17 cellular contexts compared by ENCODE assay signal in the genomic region with DNA sequence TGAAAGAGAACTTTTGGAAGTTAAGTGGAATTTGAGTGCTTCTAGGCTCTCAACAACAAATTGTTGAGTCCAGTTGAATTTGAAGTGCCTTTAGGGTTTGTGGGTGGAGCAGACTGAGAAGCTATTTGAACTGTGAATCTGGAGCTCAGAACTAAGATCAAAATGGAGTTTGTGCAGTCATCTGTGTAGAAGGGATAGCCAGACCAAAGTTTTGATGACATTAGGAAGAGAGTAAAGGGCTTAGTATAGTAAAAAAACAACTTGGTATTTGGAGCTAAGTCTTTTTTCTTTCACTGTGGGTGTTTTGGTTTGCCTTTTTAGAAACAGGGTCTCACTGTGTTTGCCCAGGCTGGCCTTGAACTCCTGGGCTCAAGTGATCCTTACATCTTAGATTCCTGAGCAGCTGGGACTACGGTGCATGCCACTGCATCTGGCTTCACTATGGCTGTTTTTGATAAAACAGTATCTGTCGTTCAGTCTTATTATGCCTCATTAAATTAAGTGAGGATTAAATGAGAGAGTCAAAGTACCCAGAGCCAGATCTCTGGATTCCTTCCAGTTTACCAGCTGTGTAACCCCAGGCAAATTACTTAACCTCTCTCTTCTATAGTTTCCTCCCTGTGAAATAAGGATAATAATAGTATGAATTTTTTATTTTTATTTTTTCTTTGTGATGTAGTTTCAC. TPM values are rescaled to one million over a fixed set of nuclear protein-coding genes. Genes with fewer than 3 reads are reported as not detected.
DNase-seq lines count a peak whose midpoint lies in the region; ATAC-seq and TF ChIP-seq lines count a peak whose summit lies in the region.
"Had no signal": no experiment of that assay in that cellular context is flagged by ENCODE, and none has a peak within 500 bp of the region (broad histone marks: within the 10 kb centered on the region; RNA-seq: fewer than 3 reads in every experiment).

No MANE protein-coding gene starts in this region.

- peaks cover 79% of the 10 kb centered on the region for H3K79me2 ChIP-seq in GM23338 (replicated peaks; ENCODE audit: insufficient read depth)

- CTCF ChIA-PET in activated CD4-positive, alpha-beta T cell treated with anti-CD3 and anti-CD28 coated beads, Interleukin-2, amount 10 ng/mL, durations not matched to agents 7 days and 5 days (lab: Charles Lee), result interaction anchor here (0.6 to 1.5 kb wide), 3 partner anchors 8 to 59 kb away, joined by 3 to 7 read pairs (median 3); no protein-coding TSS in a partner anchor
- CTCF ChIA-PET in WTC11 (lab: Charles Lee), result interaction anchor here (0.6 to 1.4 kb wide), 5 partner anchors 63 to 223 kb away, joined by 3 to 7 read pairs (median 4); no protein-coding TSS in a partner anchor

- no peaks in the 10 kb centered on the region for H3K9me2 ChIP-seq in GM23338 (ENCODE audit: insufficient read depth)

- no peak overlapping the region for H3K4me3 Mint-ChIP-seq in activated CD4-positive, alpha-beta T cell treated with anti-CD3 and anti-CD28 coated beads, Interleukin-2, amount 10 ng/mL, durations not matched to agents 7 days and 5 days
- no peak overlapping the region for H3K4me3 Mint-ChIP-seq in GM23338
- H3K4me3 Mint-ChIP-seq in WTC11, result no peak overlapping the region
- no peak overlapping the region for H3K4me3 Mint-ChIP-seq in nephron progenitor cell

- H3K27ac Mint-ChIP-seq in activated CD4-positive, alpha-beta T cell treated with anti-CD3 and anti-CD28 coated beads, Interleukin-2, amount 10 ng/mL, durations not matched to agents 7 days and 5 days, result peak overlapping the region; percentile 60
- H3K27ac Mint-ChIP-seq in GM23338, result no peak overlapping the region
- peak overlapping the region; percentile 39 for H3K27ac Mint-ChIP-seq in WTC11
- H3K27ac Mint-ChIP-seq in nephron progenitor cell, result peak overlapping the region; percentile 4

- peaks cover 36% of the 10 kb centered on the region for H3K36me3 Mint-ChIP-seq in activated CD4-positive, alpha-beta T cell treated with anti-CD3 and anti-CD28 coated beads, Interleukin-2, amount 10 ng/mL, durations not matched to agents 7 days and 5 days (ENCODE audit: low read depth)
- peaks cover 8% of the 10 kb centered on the region; the same call in 2 of the 3 replicates for H3K36me3 Mint-ChIP-seq in GM23338 (ENCODE audit: low read depth)
- H3K36me3 Mint-ChIP-seq in WTC11, result no peaks in the 10 kb centered on the region; the same call in none of the 2 replicates
- H3K36me3 Mint-ChIP-seq in nephron progenitor cell (ENCODE audit: low read depth), result peaks cover 38% of the 10 kb centered on the region

- no peak for DNase-seq in activated CD4-positive, alpha-beta T cell treated with anti-CD3 and anti-CD28 coated beads, Interleukin-2, amount 10 ng/mL, durations not matched to agents 7 days and 5 days
- DNase-seq in activated CD4-positive, alpha-beta T cell treated with anti-CD3 and anti-CD28 coated beads for 4 hours, result no peak
- DNase-seq in GM23338 (ENCODE audit: low spot score) (no peak), WTC11 (ENCODE audit: low spot score) (no peak), nephron progenitor cell (no peak), inferior parietal cortex (ENCODE audit: extremely low spot score) (no peak), iPS-NIHi7 (ENCODE audit: extremely low spot score) (no peak)
- DNase-seq: activated CD4-positive, alpha-beta T cell treated with anti-CD3 and anti-CD28 coated beads for 48 hours; activated gamma-delta T cell treated with Interleukin-2 at 50 U/mL for 16 hours; effector memory CD4-positive, alpha-beta T cell; left ventricle myocardium superior; NCI-H1694 treated with DMSO at 0.1 percent for 48 hours; NCI-H69; RPMI8226; testis had no signal

- peaks cover 55% of the 10 kb centered on the region for H3K4me1 Mint-ChIP-seq in activated CD4-positive, alpha-beta T cell treated with anti-CD3 and anti-CD28 coated beads, Interleukin-2, amount 10 ng/mL, durations not matched to agents 7 days and 5 days
- H3K4me1 Mint-ChIP-seq in GM23338 (no peaks in the 10 kb centered on the region), WTC11 (peaks cover 5% of the 10 kb centered on the region; the same call in 1 of the 2 replicates), nephron progenitor cell (peaks cover 40% of the 10 kb centered on the region)

- no peaks in the 10 kb centered on the region for H3K27me3 Mint-ChIP-seq in activated CD4-positive, alpha-beta T cell treated with anti-CD3 and anti-CD28 coated beads, Interleukin-2, amount 10 ng/mL, durations not matched to agents 7 days and 5 days
- H3K27me3 Mint-ChIP-seq in GM23338 (ENCODE audit: insufficient read depth, low read depth, poor library complexity) (peaks cover 9% of the 10 kb centered on the region), WTC11 (ENCODE audit: low read depth) (no peaks in the 10 kb centered on the region), nephron progenitor cell (ENCODE audit: low read depth, poor library complexity) (no peaks in the 10 kb centered on the region)

- H3K9me3 Mint-ChIP-seq in activated CD4-positive, alpha-beta T cell treated with anti-CD3 and anti-CD28 coated beads, Interleukin-2, amount 10 ng/mL, durations not matched to agents 7 days and 5 days, result no peaks in the 10 kb centered on the region
- H3K9me3 Mint-ChIP-seq in GM23338 (no peaks in the 10 kb centered on the region; the same call in 2 of the 3 replicates), WTC11 (no peaks in the 10 kb centered on the region), nephron progenitor cell (no peaks in the 10 kb centered on the region)

- H3K27ac ChIP-seq in GM23338 (ENCODE audit: low read depth), result peak overlapping the region; percentile 72
- H3K27ac ChIP-seq: breast epithelium, testis had no signal

- H4K20me1 ChIP-seq in GM23338 (replicated peaks; ENCODE audit: insufficient read depth), result peaks cover 41% of the 10 kb centered on the region

- no peak overlapping the region for H3K4me3 ChIP-seq in GM23338
- H3K4me3 ChIP-seq: breast epithelium, testis had no signal

- H3K4me2 ChIP-seq in GM23338, result no peak overlapping the region

- H3K36me3 ChIP-seq in GM23338 (ENCODE audit: insufficient read depth), result peaks cover 2% of the 10 kb centered on the region
- H3K36me3 ChIP-seq: breast epithelium had no signal

- peaks cover 2% of the 10 kb centered on the region; the same call in 1 of the 2 replicates for H3F3A ChIP-seq in GM23338 (replicated peaks; ENCODE audit: low read depth)

- H3K4me1 ChIP-seq in GM23338 (ENCODE audit: insufficient read depth), result no peaks in the 10 kb centered on the region
- H3K4me1 ChIP-seq: breast epithelium had no signal

- TF ChIP-seq CTCF in GM23338 (conservative IDR thresholded peaks at IDR 0.05; ENCODE audit: low read depth in 2 of 2) (no peak), WTC11 (IDR thresholded peaks at IDR 0.05) (no peak), nephron progenitor cell (IDR thresholded peaks at IDR 0.05) (no peak)

- H3K27me3 ChIP-seq in GM23338 (ENCODE audit: insufficient read depth), result no peaks in the 10 kb centered on the region
- H3K27me3 ChIP-seq: breast epithelium, testis had no signal

- no peak overlapping the region for H2AFZ ChIP-seq in GM23338

- no peak for ATAC-seq in GM23338
- ATAC-seq in WTC11, result no peak
- ATAC-seq in HG03571 (IDR thresholded peaks at IDR 0.05; ENCODE audit: unreplicated experiment), result no peak
- ATAC-seq: left ventricle myocardium superior had no signal

- POLR2A ChIA-PET in activated CD4-positive, alpha-beta T cell treated with anti-CD3 and anti-CD28 coated beads, Interleukin-2, amount 10 ng/mL, durations not matched to agents 7 days and 5 days (lab: Charles Lee), result interaction anchor here (0.6 kb wide), 1 partner anchor 258 kb away, joined by 4 read pairs; no protein-coding TSS in a partner anchor
- POLR2A ChIA-PET in WTC11 (lab: Charles Lee), result interaction anchor here (0.6 kb wide), 2 partner anchors 295 to 320 kb away, joined by 3 to 5 read pairs; no protein-coding TSS in a partner anchor

TF ChIP-seq in GM23338, 12 proteins besides CTCF, POLR2A, EP300 and RAD21 (continues in another document):
- TF ChIP-seq ZNF331 (CRISPR knock-in tag; IDR thresholded peaks at IDR 0.05; ENCODE audit: low read depth) (no peak), ZNF114 (CRISPR knock-in tag; IDR thresholded peaks at IDR 0.05) (no peak), EZH2phosphoT487 (IDR thresholded peaks at IDR 0.05; ENCODE audit: unreplicated experiment) (no peak)

TF ChIP-seq in WTC11, 78 proteins besides CTCF, POLR2A, EP300 and RAD21 (continues in another document):
- TF ChIP-seq NR2C2 (CRISPR knock-in tag; IDR thresholded peaks at IDR 0.05), result no peak
- no peak for TF ChIP-seq NFATC4 (CRISPR knock-in tag; IDR thresholded peaks at IDR 0.05)

RNA-seq across cellular contexts. Expression of gene HDAC1, which starts 20.0 kb away (rescaled TPM):
- total RNA-seq in activated CD4-positive, alpha-beta T cell treated with anti-CD3 and anti-CD28 coated beads, Interleukin-2, amount 10 ng/mL, durations not matched to agents 7 days and 5 days, result 100 to 1,000 TPM; 226 to 230 TPM
- total RNA-seq in GM23338 (2014; rRNA removed; shearing (Covaris generic)), result 104 and 116 TPM in 2 replicates
- polyA plus RNA-seq in GM23338 (2016; fragmentation: Nextera tagmentation; extraction: Ambion mirVana), result 82.6 and 84.7 TPM in 2 replicates
- 108 to 120 TPM (median 119 TPM) in 3 replicates for total RNA-seq in WTC11 (2021)

RNA-seq across cellular contexts. Expression of gene MARCKSL1, which starts 24.2 kb away (rescaled TPM):
- total RNA-seq in activated CD4-positive, alpha-beta T cell treated with anti-CD3 and anti-CD28 coated beads, Interleukin-2, amount 10 ng/mL, durations not matched to agents 7 days and 5 days, result 10 to 100 TPM; 31.0 to 31.6 TPM
- 266 and 329 TPM in 2 replicates for total RNA-seq in GM23338 (2014; rRNA removed; shearing (Covaris generic))
- polyA plus RNA-seq in GM23338 (2016; fragmentation: Nextera tagmentation; extraction: Ambion mirVana), result 553 and 576 TPM in 2 replicates
- 442 to 450 TPM (median 443 TPM) in 3 replicates for total RNA-seq in WTC11 (2021)

RNA-seq across cellular contexts. Expression of gene FAM229A, which starts 50.4 kb away (rescaled TPM):
- total RNA-seq in activated CD4-positive, alpha-beta T cell treated with anti-CD3 and anti-CD28 coated beads, Interleukin-2, amount 10 ng/mL, durations not matched to agents 7 days and 5 days, result 1 to 10 TPM; 8.2 to 8.5 TPM
- total RNA-seq in GM23338 (2014; rRNA removed; shearing (Covaris generic)), result 0.27 and 4.2 TPM in 2 replicates
- polyA plus RNA-seq in GM23338 (2016; fragmentation: Nextera tagmentation; extraction: Ambion mirVana), result 2.1 and 3.6 TPM in 2 replicates
- 6.7 to 10.4 TPM (median 9.4 TPM) in 3 replicates for total RNA-seq in WTC11 (2021)

RNA-seq across cellular contexts. Expression of gene TSSK3, which starts 50.5 kb away (rescaled TPM):
- 1 to 10 TPM; 1.5 to 2.2 TPM for total RNA-seq in activated CD4-positive, alpha-beta T cell treated with anti-CD3 and anti-CD28 coated beads, Interleukin-2, amount 10 ng/mL, durations not matched to agents 7 days and 5 days
- not detected in 2 replicates for total RNA-seq in GM23338 (2014; rRNA removed; shearing (Covaris generic))
- 0.54 TPM in 1 of 2 replicates, not detected in the other for polyA plus RNA-seq in GM23338 (2016; fragmentation: Nextera tagmentation; extraction: Ambion mirVana)
- 1.2 to 2.9 TPM (median 1.7 TPM) in 3 replicates for total RNA-seq in WTC11 (2021)
